ENCODE assay signal across 8 cellular contexts in the genomic region with DNA sequence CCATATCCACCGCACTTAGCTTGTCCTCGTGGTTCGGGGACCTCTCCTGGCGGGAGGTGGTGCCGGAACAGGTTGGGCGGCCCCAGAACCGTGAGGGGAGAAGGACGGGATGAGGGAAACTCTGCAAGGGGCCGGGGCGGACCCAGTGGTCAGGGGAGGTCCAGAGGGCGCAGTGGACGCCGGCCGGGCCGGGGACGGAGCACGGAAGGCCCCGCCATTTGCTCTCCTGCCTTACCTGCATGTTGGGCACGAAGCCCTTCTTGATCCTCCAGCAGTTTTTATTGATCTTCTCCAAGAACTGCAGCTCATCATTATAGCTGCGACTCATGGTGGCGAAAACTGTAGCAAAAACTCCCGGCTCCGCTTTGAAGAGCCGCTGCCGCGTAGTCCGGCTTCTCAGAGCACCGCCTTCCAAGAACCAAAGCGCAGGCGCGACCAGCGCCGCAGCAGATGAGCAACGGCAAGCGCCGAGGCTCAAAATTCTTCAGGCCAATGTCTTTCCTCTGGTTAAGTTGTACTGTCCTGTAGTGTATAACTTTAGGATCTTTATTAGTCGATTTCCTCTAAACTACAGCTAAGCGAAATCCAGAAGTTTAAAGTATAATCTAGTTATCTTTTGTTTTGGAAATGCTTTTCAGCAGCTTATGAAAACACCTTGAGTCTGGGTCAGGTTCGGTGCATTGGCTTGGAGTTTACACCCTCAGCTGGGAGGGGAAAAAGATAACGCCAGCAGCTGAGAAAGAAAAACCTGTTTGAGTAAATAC. TPM values are rescaled to one million over a fixed set of nuclear protein-coding genes. Genes with fewer than 3 reads are reported as not detected.
A peak's percentile ranks its signal among the peaks of the same experiment; 100 is the strongest.
DNase-seq lines count a peak whose midpoint lies in the region; ATAC-seq lines count a peak whose summit lies in the region.

RTCB (minus strand) TSS at position 419 of the 764 bp plus-strand sequence; CDS start at position 328, 91 bp downstream.

- H3K9me3 Mint-ChIP-seq in activated naive CD4-positive, alpha-beta T cell treated with anti-CD3 and anti-CD28 coated beads, Interleukin-2, amount 50 U/mL, for 24 hours, result no peaks in the 10 kb centered on the region

- H3K27ac ChIP-seq in neuronal stem cell (replicated peaks; ENCODE audit: low read length), result no peak within 1 kb of the TSS

- H3K9me3 ChIP-seq in neuronal stem cell (replicated peaks in 1 of 2; ENCODE audit: control insufficient read depth in 2 of 2, insufficient read depth in 1 of 2, low read depth in 1 of 2, low read length in 2 of 2), result no peaks in the 10 kb centered on the region

- peaks cover 3% of the 10 kb centered on the region for H3K36me3 Mint-ChIP-seq in activated naive CD4-positive, alpha-beta T cell treated with anti-CD3 and anti-CD28 coated beads, Interleukin-2, amount 50 U/mL, for 24 hours

- peak within 1 kb of the TSS; percentile 99 for H3K4me3 Mint-ChIP-seq in activated naive CD4-positive, alpha-beta T cell treated with anti-CD3 and anti-CD28 coated beads, Interleukin-2, amount 50 U/mL, for 24 hours

- H3K18ac ChIP-seq in neuronal stem cell (ENCODE audit: low read length), result peak within 1 kb of the TSS; percentile 15

- H2AK5ac ChIP-seq in neuronal stem cell (ENCODE audit: low read depth, low read length), result no peak within 1 kb of the TSS

- H3K4me1 ChIP-seq in neuronal stem cell (ENCODE audit: control insufficient read depth in 2 of 2, insufficient read depth in 1 of 2, low read depth in 1 of 2, low read length in 2 of 2), result peaks cover 5 to 8% of the 10 kb centered on the region in 2 donors

- H3K4me2 ChIP-seq in neuronal stem cell (ENCODE audit: insufficient read depth, low read length, poor library complexity, severe bottlenecking), result peak within 1 kb of the TSS; percentile 76

- H3K27me3 ChIP-seq in neuronal stem cell (ENCODE audit: control insufficient read depth in 3 of 3, insufficient read depth in 3 of 3, low read depth in 1 of 3, low read length in 3 of 3), result peaks cover 0 to 8% (median 0%) of the 10 kb centered on the region in 3 experiments

- no CpG with 5 or more reads among the region's 40 CpGs for WGBS in neuronal stem cell (ENCODE audit: extremely low coverage in 2 of 2, insufficient read length in 2 of 2, insufficient replicate concordance in 1 of 2), 2 donors

- no peak within 1 kb of the TSS for H4K91ac ChIP-seq in neuronal stem cell (ENCODE audit: low read depth, low read length, poor library complexity)

- no peak within 1 kb of the TSS for H3K4ac ChIP-seq in neuronal stem cell (ENCODE audit: low read length)

- peak within 1 kb of the TSS; percentile 89 to 90 for H3K4me3 ChIP-seq in neuronal stem cell (ENCODE audit: low read length in 2 of 2)

- H3K23ac ChIP-seq in neuronal stem cell (ENCODE audit: low read depth, low read length, poor library complexity), result peak within 1 kb of the TSS; percentile 82

- H2AFZ ChIP-seq in neuronal stem cell (ENCODE audit: low read length), result peak within 1 kb of the TSS; percentile 92

- H3K27ac Mint-ChIP-seq in activated naive CD4-positive, alpha-beta T cell treated with anti-CD3 and anti-CD28 coated beads, Interleukin-2, amount 50 U/mL, for 24 hours, result peak within 1 kb of the TSS; percentile 99

- peak within 1 kb of the TSS; percentile 93 for H3K9ac ChIP-seq in neuronal stem cell (ENCODE audit: low read depth, low read length, poor library complexity)

- peaks cover 8 to 32% of the 10 kb centered on the region in 2 donors for H3K36me3 ChIP-seq in neuronal stem cell (replicated peaks in 1 of 2; ENCODE audit: control insufficient read depth in 2 of 2, insufficient read depth in 2 of 2, low read length in 2 of 2)

- peak; percentile 90 for DNase-seq in DMS 273 (lab: John Stamatoyannopoulos, UW; ENCODE audit: unreplicated experiment)
- DNase-seq in NAMALWA (ENCODE audit: low spot score), result peak; percentile 91
- peak; percentile 69 for DNase-seq in SKM-1 (lab: John Stamatoyannopoulos, UW; ENCODE audit: unreplicated experiment)
- DNase-seq in germinal center (ENCODE audit: low spot score), result peak; percentile 79
- DNase-seq in neuronal stem cell (ENCODE audit: low spot score), result peak; percentile 86
- DNase-seq in stromal cell of bone marrow (ENCODE audit: low read depth), result peak; percentile 92

- H2BK15ac ChIP-seq in neuronal stem cell (ENCODE audit: low read length), result no peak within 1 kb of the TSS

- peak; percentile 58 for ATAC-seq in GM21825 (IDR thresholded peaks at IDR 0.05; ENCODE audit: unreplicated experiment)

- H4K8ac ChIP-seq in neuronal stem cell (ENCODE audit: low read depth, low read length), result no peak within 1 kb of the TSS

- H2BK120ac ChIP-seq in neuronal stem cell (ENCODE audit: low read depth, low read length), result no peak within 1 kb of the TSS

- no peak within 1 kb of the TSS for H2BK12ac ChIP-seq in neuronal stem cell (ENCODE audit: low read length)

- H2BK5ac ChIP-seq in neuronal stem cell (ENCODE audit: low read length), result peak within 1 kb of the TSS; percentile 70

- H3K27me3 Mint-ChIP-seq in activated naive CD4-positive, alpha-beta T cell treated with anti-CD3 and anti-CD28 coated beads, Interleukin-2, amount 50 U/mL, for 24 hours, result peaks cover 3% of the 10 kb centered on the region

- peak within 1 kb of the TSS; percentile 91 for H3K14ac ChIP-seq in neuronal stem cell (ENCODE audit: low read length)

- H3K79me1 ChIP-seq in neuronal stem cell (ENCODE audit: low read depth, low read length), result peaks cover 4% of the 10 kb centered on the region

- H3K4me1 Mint-ChIP-seq in activated naive CD4-positive, alpha-beta T cell treated with anti-CD3 and anti-CD28 coated beads, Interleukin-2, amount 50 U/mL, for 24 hours, result peaks cover 55% of the 10 kb centered on the region

RNA-seq across cellular contexts. Expression of gene RTCB, which starts in this region (rescaled TPM):
- polyA plus RNA-seq in neuronal stem cell (2013, experiment 1 of 2), result 66.3 TPM
- polyA plus RNA-seq in neuronal stem cell (2013, experiment 2 of 2), result 65.2 TPM
